ENCODE assay signal across 2 cellular contexts in the genomic region with DNA sequence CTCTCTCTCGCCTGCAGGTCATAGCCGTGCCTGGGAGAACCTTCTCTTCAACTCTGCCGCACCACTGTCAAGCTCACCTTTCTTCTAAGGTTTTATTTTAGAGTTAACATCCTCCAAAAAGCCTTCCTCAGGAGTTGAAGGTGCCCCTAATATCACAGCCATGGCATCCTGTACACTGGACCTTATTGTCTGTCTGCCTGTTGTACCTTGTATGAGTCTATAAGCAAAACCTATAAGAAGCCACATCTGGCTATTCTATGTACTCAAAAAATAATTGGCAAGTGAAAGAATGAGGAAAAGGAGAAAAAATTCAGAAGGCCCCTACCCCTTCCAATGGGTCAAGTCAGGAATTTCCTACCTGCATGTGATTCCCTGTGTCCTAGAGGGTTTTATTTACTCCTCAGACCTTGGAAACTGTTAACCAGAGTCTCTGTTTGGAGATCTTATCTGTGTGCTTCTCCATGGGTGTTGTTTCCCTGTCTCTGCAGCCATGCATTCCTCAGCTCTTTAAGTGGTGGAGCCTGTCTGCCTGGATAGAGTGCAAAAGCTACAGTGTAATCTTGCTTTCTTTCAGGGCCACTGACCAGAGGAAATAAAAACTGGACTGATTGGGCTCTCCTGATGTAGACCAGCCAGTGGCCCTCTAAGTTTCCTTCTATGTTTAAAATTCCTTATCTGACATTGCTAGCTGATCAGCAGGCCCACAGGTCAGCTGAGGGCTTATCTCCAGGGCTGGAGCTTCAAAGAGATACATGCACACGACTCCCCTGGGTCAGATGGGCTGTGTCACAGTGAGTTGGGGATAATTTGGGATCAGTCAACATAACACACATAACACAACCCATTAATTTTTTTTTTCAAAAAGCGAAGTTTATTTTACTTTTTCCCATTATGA.
A peak's percentile ranks its signal among the peaks of the same experiment; 100 is the strongest.
TF ChIP-seq lines count a peak whose summit lies in the region.

No MANE protein-coding gene starts in this region.

TF ChIP-seq in K562, 482 proteins besides CTCF, POLR2A, EP300 and RAD21 (continued from another document and continues in another):
- TF ChIP-seq, protein P1, sequence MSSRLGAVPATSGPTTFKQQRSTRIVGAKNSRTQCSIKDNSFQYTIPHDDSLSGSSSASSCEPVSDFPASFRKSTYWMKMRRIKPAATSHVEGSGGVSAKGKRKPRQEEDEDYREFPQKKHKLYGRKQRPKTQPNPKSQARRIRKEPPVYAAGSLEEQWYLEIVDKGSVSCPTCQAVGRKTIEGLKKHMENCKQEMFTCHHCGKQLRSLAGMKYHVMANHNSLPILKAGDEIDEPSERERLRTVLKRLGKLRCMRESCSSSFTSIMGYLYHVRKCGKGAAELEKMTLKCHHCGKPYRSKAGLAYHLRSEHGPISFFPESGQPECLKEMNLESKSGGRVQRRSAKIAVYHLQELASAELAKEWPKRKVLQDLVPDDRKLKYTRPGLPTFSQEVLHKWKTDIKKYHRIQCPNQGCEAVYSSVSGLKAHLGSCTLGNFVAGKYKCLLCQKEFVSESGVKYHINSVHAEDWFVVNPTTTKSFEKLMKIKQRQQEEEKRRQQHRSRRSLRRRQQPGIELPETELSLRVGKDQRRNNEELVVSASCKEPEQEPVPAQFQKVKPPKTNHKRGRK (tag; IDR thresholded peaks at IDR 0.05): peak; percentile 8; the same call in 1 of the 2 replicates
- TF ChIP-seq STAT5A (IDR thresholded peaks at IDR 0.05; ENCODE audit: borderline replicate concordance, low read length) (peak; percentile 75), ZNF197 (CRISPR knock-in tag; IDR thresholded peaks at IDR 0.05; ENCODE audit: low read depth) (no peak), CBX3 (IDR thresholded peaks at IDR 0.05; ENCODE audit: borderline replicate concordance in 1 of 2, low read length in 2 of 2) (peak in 1 of 2 experiments; percentile 92; a peak in 2 of 3 replicates), ATF1 (CRISPR knock-in tag; IDR thresholded peaks at IDR 0.05) (no peak), ATF1 (tag; IDR thresholded peaks at IDR 0.05) (peak; percentile 83), MTA2 (IDR thresholded peaks at IDR 0.05; ENCODE audit: low read depth) (peak; percentile 85), NR1H2 (CRISPR knock-in tag; IDR thresholded peaks at IDR 0.05) (no peak), POU5F1 (IDR thresholded peaks at IDR 0.05; ENCODE audit: borderline replicate concordance, low read depth, low read length, partially characterized antibody) (no peak), ARNT (IDR thresholded peaks at IDR 0.05) (peak; percentile 78 to 94), ATF7 (IDR thresholded peaks at IDR 0.05) (peak; percentile 84), SIN3A (IDR thresholded peaks at IDR 0.05; ENCODE audit: borderline replicate concordance in 2 of 2, control insufficient read depth in 1 of 2, low read depth in 2 of 2, low read length in 2 of 2) (peak; percentile 79 to 86; a peak in 2 of 4 replicates), TCF7L2 (IDR thresholded peaks at IDR 0.05; ENCODE audit: low read depth, low read length) (peak; percentile 75), SLC30A9 (CRISPR knock-in tag; IDR thresholded peaks at IDR 0.05) (no peak), SRSF9 (IDR thresholded peaks at IDR 0.05; ENCODE audit: borderline replicate concordance, low read depth, low read length) (no peak), MYBL2 (IDR thresholded peaks at IDR 0.05; ENCODE audit: low read depth) (peak; percentile 94), MYBL2 (CRISPR knock-in tag; IDR thresholded peaks at IDR 0.05; ENCODE audit: borderline replicate concordance) (no peak), MYNN (IDR thresholded peaks at IDR 0.05) (peak; percentile 93; the same call in 1 of the 2 replicates), MYNN (CRISPR knock-in tag; IDR thresholded peaks at IDR 0.05) (no peak), ZBED1 (IDR thresholded peaks at IDR 0.05) (0 out of 2 replicates have a peak, but pooled peaks have one; percentile 73), BCLAF1 (IDR thresholded peaks at IDR 0.05; ENCODE audit: borderline replicate concordance in 1 of 2, control insufficient read depth in 1 of 2, low read depth in 2 of 2, low read length in 1 of 2) (peak in 1 of 2 experiments; percentile 17; a peak in 1 of 4 replicates), TRIM24 (IDR thresholded peaks at IDR 0.05) (peak; percentile 87 to 94), SNIP1 (IDR thresholded peaks at IDR 0.05; ENCODE audit: low read depth) (no peak), SP1 (CRISPR knock-in tag; IDR thresholded peaks at IDR 0.05) (peak; percentile 51; the same call in 1 of the 2 replicates), LCOR (CRISPR knock-in tag; IDR thresholded peaks at IDR 0.05) (0 out of 2 replicates have a peak, but pooled peaks have one; percentile 69)
- TF ChIP-seq, protein P2, sequence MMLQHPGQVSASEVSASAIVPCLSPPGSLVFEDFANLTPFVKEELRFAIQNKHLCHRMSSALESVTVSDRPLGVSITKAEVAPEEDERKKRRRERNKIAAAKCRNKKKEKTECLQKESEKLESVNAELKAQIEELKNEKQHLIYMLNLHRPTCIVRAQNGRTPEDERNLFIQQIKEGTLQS (IDR thresholded peaks at IDR 0.05): peak; percentile 29; the same call in 1 of the 2 replicates
- TF ChIP-seq, protein P2 (CRISPR knock-in tag; conservative IDR thresholded peaks at IDR 0.05): peak; percentile 65; the same call in 1 of the 2 replicates

TF ChIP-seq in HepG2, 621 proteins besides CTCF, POLR2A, EP300 and RAD21 (continued from another document and continues in another):
- TF ChIP-seq KLF9 (CRISPR knock-in tag; IDR thresholded peaks at IDR 0.05; ENCODE audit: low read depth): no peak
- TF ChIP-seq, protein P3, sequence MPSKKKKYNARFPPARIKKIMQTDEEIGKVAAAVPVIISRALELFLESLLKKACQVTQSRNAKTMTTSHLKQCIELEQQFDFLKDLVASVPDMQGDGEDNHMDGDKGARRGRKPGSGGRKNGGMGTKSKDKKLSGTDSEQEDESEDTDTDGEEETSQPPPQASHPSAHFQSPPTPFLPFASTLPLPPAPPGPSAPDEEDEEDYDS (CRISPR knock-in tag; IDR thresholded peaks at IDR 0.05): peak; percentile 71
- TF ChIP-seq IRX3 (CRISPR knock-in tag; IDR thresholded peaks at IDR 0.05; ENCODE audit: borderline replicate concordance, low read depth): no peak
- peak; percentile 92 for TF ChIP-seq NCOA2 (CRISPR knock-in tag; IDR thresholded peaks at IDR 0.05)
- no peak for TF ChIP-seq ZBTB8A (CRISPR knock-in tag; IDR thresholded peaks at IDR 0.05; ENCODE audit: borderline replicate concordance, low read depth)
- no peak for TF ChIP-seq HNRNPLL (IDR thresholded peaks at IDR 0.05; ENCODE audit: low read depth, low read length, poor library complexity, severe bottlenecking)
- peak; percentile 68; the same call in 1 of the 2 replicates for TF ChIP-seq HOXA5 (CRISPR knock-in tag; IDR thresholded peaks at IDR 0.05)
- TF ChIP-seq, protein P4, sequence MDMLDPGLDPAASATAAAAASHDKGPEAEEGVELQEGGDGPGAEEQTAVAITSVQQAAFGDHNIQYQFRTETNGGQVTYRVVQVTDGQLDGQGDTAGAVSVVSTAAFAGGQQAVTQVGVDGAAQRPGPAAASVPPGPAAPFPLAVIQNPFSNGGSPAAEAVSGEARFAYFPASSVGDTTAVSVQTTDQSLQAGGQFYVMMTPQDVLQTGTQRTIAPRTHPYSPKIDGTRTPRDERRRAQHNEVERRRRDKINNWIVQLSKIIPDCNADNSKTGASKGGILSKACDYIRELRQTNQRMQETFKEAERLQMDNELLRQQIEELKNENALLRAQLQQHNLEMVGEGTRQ (IDR thresholded peaks at IDR 0.05; ENCODE audit: low read depth, low read length): peak; percentile 54; the same call in 1 of the 2 replicates
- TF ChIP-seq, protein P4 (CRISPR knock-in tag; IDR thresholded peaks at IDR 0.05; ENCODE audit: borderline replicate concordance): no peak; the same call in 1 of the 2 replicates
- no peak for TF ChIP-seq NPAS2 (CRISPR knock-in tag; IDR thresholded peaks at IDR 0.05; ENCODE audit: borderline replicate concordance)
- no peak for TF ChIP-seq SUZ12 (IDR thresholded peaks at IDR 0.05; ENCODE audit: low read depth, low read length)
- TF ChIP-seq FOXK1 (CRISPR knock-in tag; IDR thresholded peaks at IDR 0.05; ENCODE audit: borderline replicate concordance, low read depth): peak; percentile 60; the same call in 1 of the 2 replicates
- TF ChIP-seq ZKSCAN8 (CRISPR knock-in tag; IDR thresholded peaks at IDR 0.05; ENCODE audit: borderline replicate concordance): peak; percentile 67; the same call in 1 of the 2 replicates
- no peak for TF ChIP-seq SIN3B (IDR thresholded peaks at IDR 0.05; ENCODE audit: low read length)
- 0 out of 2 replicates have a peak, but pooled peaks have one; percentile 36 for TF ChIP-seq GZF1 (CRISPR knock-in tag; IDR thresholded peaks at IDR 0.05)
- TF ChIP-seq KAT8 (CRISPR knock-in tag; IDR thresholded peaks at IDR 0.05): peak; percentile 69; the same call in 1 of the 2 replicates
- no peak for TF ChIP-seq ELF1 (CRISPR knock-in tag; IDR thresholded peaks at IDR 0.05)
- TF ChIP-seq ZNF354B (CRISPR knock-in tag; IDR thresholded peaks at IDR 0.05): no peak
- TF ChIP-seq ATF7-NPFF (CRISPR knock-in tag; IDR thresholded peaks at IDR 0.05; ENCODE audit: low read depth): no peak
- 0 out of 2 replicates have a peak, but pooled peaks have one; percentile 29 for TF ChIP-seq ESRRA (CRISPR knock-in tag; IDR thresholded peaks at IDR 0.05; ENCODE audit: low read depth)
- 0 out of 2 replicates have a peak, but pooled peaks have one; percentile 32 for TF ChIP-seq ZNF124 (CRISPR knock-in tag; IDR thresholded peaks at IDR 0.05)
- TF ChIP-seq HNRNPUL1 (IDR thresholded peaks at IDR 0.05; ENCODE audit: low read depth, low read length): no peak
- TF ChIP-seq RFXAP (CRISPR knock-in tag; IDR thresholded peaks at IDR 0.05; ENCODE audit: borderline replicate concordance): peak; percentile 62; the same call in 1 of the 2 replicates
- peak; percentile 34 for TF ChIP-seq PHF8 (CRISPR knock-in tag; IDR thresholded peaks at IDR 0.05)
- no peak for TF ChIP-seq ZNF749 (CRISPR knock-in tag; IDR thresholded peaks at IDR 0.05; ENCODE audit: borderline replicate concordance)
- TF ChIP-seq RAD51 (IDR thresholded peaks at IDR 0.05; ENCODE audit: borderline replicate concordance): peak; percentile 39
- TF ChIP-seq ZNF350 (CRISPR knock-in tag; IDR thresholded peaks at IDR 0.05; ENCODE audit: borderline replicate concordance, low read depth): peak; percentile 55; the same call in 1 of the 2 replicates
- TF ChIP-seq ZEB1 (IDR thresholded peaks at IDR 0.05; ENCODE audit: insufficient replicate concordance, low read depth): no peak
- TF ChIP-seq, protein P2 (CRISPR knock-in tag; IDR thresholded peaks at IDR 0.05): 0 out of 2 replicates have a peak, but pooled peaks have one; percentile 36
- TF ChIP-seq, protein P5, sequence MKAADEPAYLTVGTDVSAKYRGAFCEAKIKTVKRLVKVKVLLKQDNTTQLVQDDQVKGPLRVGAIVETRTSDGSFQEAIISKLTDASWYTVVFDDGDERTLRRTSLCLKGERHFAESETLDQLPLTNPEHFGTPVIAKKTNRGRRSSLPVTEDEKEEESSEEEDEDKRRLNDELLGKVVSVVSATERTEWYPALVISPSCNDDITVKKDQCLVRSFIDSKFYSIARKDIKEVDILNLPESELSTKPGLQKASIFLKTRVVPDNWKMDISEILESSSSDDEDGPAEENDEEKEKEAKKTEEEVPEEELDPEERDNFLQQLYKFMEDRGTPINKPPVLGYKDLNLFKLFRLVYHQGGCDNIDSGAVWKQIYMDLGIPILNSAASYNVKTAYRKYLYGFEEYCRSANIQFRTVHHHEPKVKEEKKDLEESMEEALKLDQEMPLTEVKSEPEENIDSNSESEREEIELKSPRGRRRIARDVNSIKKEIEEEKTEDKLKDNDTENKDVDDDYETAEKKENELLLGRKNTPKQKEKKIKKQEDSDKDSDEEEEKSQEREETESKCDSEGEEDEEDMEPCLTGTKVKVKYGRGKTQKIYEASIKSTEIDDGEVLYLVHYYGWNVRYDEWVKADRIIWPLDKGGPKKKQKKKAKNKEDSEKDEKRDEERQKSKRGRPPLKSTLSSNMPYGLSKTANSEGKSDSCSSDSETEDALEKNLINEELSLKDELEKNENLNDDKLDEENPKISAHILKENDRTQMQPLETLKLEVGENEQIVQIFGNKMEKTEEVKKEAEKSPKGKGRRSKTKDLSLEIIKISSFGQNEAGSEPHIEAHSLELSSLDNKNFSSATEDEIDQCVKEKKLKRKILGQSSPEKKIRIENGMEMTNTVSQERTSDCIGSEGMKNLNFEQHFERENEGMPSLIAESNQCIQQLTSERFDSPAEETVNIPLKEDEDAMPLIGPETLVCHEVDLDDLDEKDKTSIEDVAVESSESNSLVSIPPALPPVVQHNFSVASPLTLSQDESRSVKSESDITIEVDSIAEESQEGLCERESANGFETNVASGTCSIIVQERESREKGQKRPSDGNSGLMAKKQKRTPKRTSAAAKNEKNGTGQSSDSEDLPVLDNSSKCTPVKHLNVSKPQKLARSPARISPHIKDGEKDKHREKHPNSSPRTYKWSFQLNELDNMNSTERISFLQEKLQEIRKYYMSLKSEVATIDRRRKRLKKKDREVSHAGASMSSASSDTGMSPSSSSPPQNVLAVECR (CRISPR knock-in tag; IDR thresholded peaks at IDR 0.05; ENCODE audit: borderline replicate concordance): peak; percentile 33; the same call in 1 of the 2 replicates
- TF ChIP-seq SOX6 (IDR thresholded peaks at IDR 0.05): no peak
- TF ChIP-seq SOX6 (CRISPR knock-in tag; IDR thresholded peaks at IDR 0.05): peak; percentile 92
- TF ChIP-seq, protein P6, sequence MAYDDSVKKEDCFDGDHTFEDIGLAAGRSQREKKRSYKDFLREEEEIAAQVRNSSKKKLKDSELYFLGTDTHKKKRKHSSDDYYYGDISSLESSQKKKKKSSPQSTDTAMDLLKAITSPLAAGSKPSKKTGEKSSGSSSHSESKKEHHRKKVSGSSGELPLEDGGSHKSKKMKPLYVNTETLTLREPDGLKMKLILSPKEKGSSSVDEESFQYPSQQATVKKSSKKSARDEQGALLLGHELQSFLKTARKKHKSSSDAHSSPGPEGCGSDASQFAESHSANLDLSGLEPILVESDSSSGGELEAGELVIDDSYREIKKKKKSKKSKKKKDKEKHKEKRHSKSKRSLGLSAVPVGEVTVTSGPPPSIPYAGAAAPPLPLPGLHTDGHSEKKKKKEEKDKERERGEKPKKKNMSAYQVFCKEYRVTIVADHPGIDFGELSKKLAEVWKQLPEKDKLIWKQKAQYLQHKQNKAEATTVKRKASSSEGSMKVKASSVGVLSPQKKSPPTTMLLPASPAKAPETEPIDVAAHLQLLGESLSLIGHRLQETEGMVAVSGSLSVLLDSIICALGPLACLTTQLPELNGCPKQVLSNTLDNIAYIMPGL (CRISPR knock-in tag; IDR thresholded peaks at IDR 0.05; ENCODE audit: borderline replicate concordance in 1 of 2, low read depth in 1 of 2): peak in 1 of 2 experiments; percentile 56; a peak in 1 of 4 replicates
- peak; percentile 78; the same call in 1 of the 2 replicates for TF ChIP-seq ZNF788 (CRISPR knock-in tag; IDR thresholded peaks at IDR 0.05; ENCODE audit: borderline replicate concordance)
- TF ChIP-seq POLR2AphosphoS5 (IDR thresholded peaks at IDR 0.05; ENCODE audit: low read depth, low read length): 0 out of 2 replicates have a peak, but pooled peaks have one; percentile 20
- TF ChIP-seq JUNB (CRISPR knock-in tag; IDR thresholded peaks at IDR 0.05; ENCODE audit: borderline replicate concordance): no peak
